2 cellular contexts compared by ENCODE assay signal in the genomic region with DNA sequence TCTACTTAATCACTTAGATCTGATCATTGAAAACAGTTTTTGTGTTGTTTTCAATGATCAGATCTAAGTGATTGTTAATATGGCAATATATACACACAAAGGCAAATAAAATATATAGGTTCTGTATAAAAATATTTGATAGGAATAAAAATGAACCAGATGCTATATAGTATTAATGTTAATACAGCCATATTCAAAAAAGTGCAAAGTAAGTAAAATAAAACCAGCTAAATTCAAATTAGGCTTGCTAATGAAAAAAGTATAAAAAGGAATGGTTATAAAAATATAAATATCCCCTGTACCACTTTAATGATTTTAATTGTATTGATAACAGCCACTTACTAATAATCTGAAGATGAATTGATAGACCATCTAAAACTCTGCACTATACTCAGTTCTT.
TF ChIP-seq lines count a peak whose summit lies in the region.

No MANE protein-coding gene starts in this region.

TF ChIP-seq in HepG2, 621 proteins besides CTCF, POLR2A, EP300 and RAD21:
- TF ChIP-seq HOXA9 (CRISPR knock-in tag; IDR thresholded peaks at IDR 0.05; ENCODE audit: borderline replicate concordance) (no peak), MAFF (IDR thresholded peaks at IDR 0.05; ENCODE audit: low read depth, low read length) (peak; percentile 33; the same call in 1 of the 2 replicates), ZNF737 (CRISPR knock-in tag; IDR thresholded peaks at IDR 0.05; ENCODE audit: borderline replicate concordance) (no peak), MAFK (conservative IDR thresholded peaks at IDR 0.05 in 1 of 2, IDR thresholded peaks at IDR 0.05 in 1 of 2; ENCODE audit: low read length in 2 of 2) (peak in 1 of 2 experiments; percentile 66; a peak in 2 of 4 replicates), CCDC6 (CRISPR knock-in tag; IDR thresholded peaks at IDR 0.05) (no peak), SATB2 (CRISPR knock-in tag; IDR thresholded peaks at IDR 0.05) (no peak), RELA (CRISPR knock-in tag; IDR thresholded peaks at IDR 0.05) (no peak), KLF9 (CRISPR knock-in tag; IDR thresholded peaks at IDR 0.05; ENCODE audit: low read depth) (no peak), REL (CRISPR knock-in tag; conservative IDR thresholded peaks at IDR 0.05) (no peak)

TF ChIP-seq in K562, 482 proteins besides CTCF, POLR2A, EP300 and RAD21:
- TF ChIP-seq ZNF316 (IDR thresholded peaks at IDR 0.05): peak; percentile 67
- peak; percentile 46; the same call in 1 of the 2 replicates for TF ChIP-seq C11orf30 (IDR thresholded peaks at IDR 0.05; ENCODE audit: low read depth)
- TF ChIP-seq POLR2B (IDR thresholded peaks at IDR 0.05; ENCODE audit: low read depth, partially characterized antibody): no peak
